ENCODE assay signal across 12 cellular contexts in the genomic region with DNA sequence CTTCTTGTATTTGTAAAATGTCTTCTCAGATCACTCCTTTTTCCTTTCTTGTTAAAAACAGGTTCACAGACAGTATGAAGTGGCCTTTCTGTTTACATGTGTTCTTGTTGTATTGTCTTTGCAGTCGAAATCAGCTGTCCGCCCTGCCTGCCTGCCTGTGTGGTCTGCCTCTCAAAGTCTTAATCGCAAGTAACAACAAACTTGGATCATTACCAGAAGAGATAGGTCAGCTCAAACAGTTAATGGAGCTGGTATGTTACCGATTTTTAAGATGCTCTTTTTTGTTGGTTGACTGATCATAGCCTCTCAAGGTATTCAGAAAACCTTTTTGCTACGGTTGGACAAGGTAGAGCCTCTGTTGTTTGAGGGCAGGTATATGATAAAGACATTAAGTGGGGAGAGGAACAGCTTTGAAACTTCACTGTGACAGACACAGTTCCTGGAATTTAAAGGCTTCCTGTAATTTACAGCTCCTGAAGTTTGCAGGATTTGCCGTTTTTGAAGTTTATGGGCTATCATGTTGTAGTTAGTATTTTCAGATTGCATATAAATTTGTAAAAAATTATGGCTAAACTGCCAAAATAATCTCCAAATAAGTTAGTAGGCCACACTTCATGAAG.
DNase-seq lines count a peak whose midpoint lies in the region; ATAC-seq and TF ChIP-seq lines count a peak whose summit lies in the region.
"Had no signal": no experiment of that assay in that cellular context is flagged by ENCODE, and none has a peak within 500 bp of the region (broad histone marks: within the 10 kb centered on the region; RNA-seq: fewer than 3 reads in every experiment).

No MANE protein-coding gene starts in this region.

- H3K9me2 ChIP-seq in OCI-LY1 (ENCODE audit: low read depth, low read length) = no peaks in the 10 kb centered on the region

- H3F3A ChIP-seq in OCI-LY1 (ENCODE audit: insufficient read depth, low read length) = no peaks in the 10 kb centered on the region

- peak overlapping the region; percentile 65 for H3K27ac Mint-ChIP-seq in stimulated activated memory B cell treated with anti-CD40 and anti-IgM and Interleukin-4, amounts not matched to agents 10 μg/mL and 1 μg/mL and 100 μg/mL, for 72 hours
- H3K27ac Mint-ChIP-seq: mesothelial cell of epicardium had no signal

- no peak for DNase-seq in activated T-cell treated with anti-CD3 and anti-CD28 coated beads, Interleukin-2, amount 50 U/mL, for 4 hours
- DNase-seq in activated T-cell treated with anti-CD3 and anti-CD28 coated beads for 4 hours (no peak), cerebellar cortex (ENCODE audit: low spot score) (peak; percentile 46), ascending aorta (ENCODE audit: low spot score in 2 of 2) (no peak), AG20443 (ENCODE audit: low spot score) (no peak), NCI-H524 treated with DMSO at 0.1 percent for 48 hours (lab: John Stamatoyannopoulos, UW) (no peak)
- DNase-seq: MM.1S, NCI-H2171 treated with DMSO at 0.1 percent for 48 hours had no signal

- no peak overlapping the region for H3K4me2 ChIP-seq in OCI-LY1 (ENCODE audit: low read length)

- H3K4me1 ChIP-seq in OCI-LY1 (ENCODE audit: insufficient read depth, low read length, severe bottlenecking) = peaks cover 39% of the 10 kb centered on the region
- H3K4me1 ChIP-seq in ascending aorta = peaks cover 8 to 42% of the 10 kb centered on the region in 2 donors

- no peaks in the 10 kb centered on the region for H3K27me3 Mint-ChIP-seq in activated T-cell treated with anti-CD3 and anti-CD28 coated beads, Interleukin-2, amount 50 U/mL, for 4 hours (ENCODE audit: low read depth)
- no peaks in the 10 kb centered on the region for H3K27me3 Mint-ChIP-seq in stimulated activated memory B cell treated with anti-CD40 and anti-IgM and Interleukin-4, amounts not matched to agents 10 μg/mL and 1 μg/mL and 100 μg/mL, for 72 hours

- no peaks in the 10 kb centered on the region for H3K36me3 ChIP-seq in OCI-LY1 (ENCODE audit: insufficient read depth, low read length)
- H3K36me3 ChIP-seq in ascending aorta = no peaks in the 10 kb centered on the region
- H3K36me3 ChIP-seq: uterus had no signal

- H3K9me3 ChIP-seq in OCI-LY1 (ENCODE audit: low read length) = no peaks in the 10 kb centered on the region
- no peaks in the 10 kb centered on the region for H3K9me3 ChIP-seq in ascending aorta
- H3K9me3 ChIP-seq: uterus had no signal

- H2AFZ ChIP-seq in OCI-LY1 (ENCODE audit: low read length) = no peak overlapping the region

- H3K4me1 Mint-ChIP-seq in activated T-cell treated with anti-CD3 and anti-CD28 coated beads, Interleukin-2, amount 50 U/mL, for 4 hours (ENCODE audit: low read depth) = peaks cover 43% of the 10 kb centered on the region
- peaks cover 38% of the 10 kb centered on the region for H3K4me1 Mint-ChIP-seq in stimulated activated memory B cell treated with anti-CD40 and anti-IgM and Interleukin-4, amounts not matched to agents 10 μg/mL and 1 μg/mL and 100 μg/mL, for 72 hours

- H3K36me3 Mint-ChIP-seq in activated T-cell treated with anti-CD3 and anti-CD28 coated beads, Interleukin-2, amount 50 U/mL, for 4 hours (ENCODE audit: insufficient read depth) = peaks cover 19% of the 10 kb centered on the region
- H3K36me3 Mint-ChIP-seq in stimulated activated memory B cell treated with anti-CD40 and anti-IgM and Interleukin-4, amounts not matched to agents 10 μg/mL and 1 μg/mL and 100 μg/mL, for 72 hours = peaks cover 18% of the 10 kb centered on the region

- no peaks in the 10 kb centered on the region for H4K20me1 ChIP-seq in OCI-LY1 (ENCODE audit: insufficient read depth, low read length)

- no peaks in the 10 kb centered on the region for H3K27me3 ChIP-seq in OCI-LY1 (ENCODE audit: insufficient read depth, low read length)
- H3K27me3 ChIP-seq in ascending aorta = no peaks in the 10 kb centered on the region
- H3K27me3 ChIP-seq: uterus had no signal

- no peak for ATAC-seq in activated T-cell treated with anti-CD3 and anti-CD28 coated beads, Interleukin-2, amount 50 U/mL, for 4 hours
- ATAC-seq in stimulated activated memory B cell treated with anti-CD40 and anti-IgM and Interleukin-4, amounts not matched to agents 10 μg/mL and 1 μg/mL and 100 μg/mL, for 72 hours = no peak

- no peaks in the 10 kb centered on the region for H3K79me2 ChIP-seq in OCI-LY1 (ENCODE audit: insufficient read depth, low read length)

- intact Hi-C loops in ascending aorta (cut with DNase I) = no loop called here

- H3K4me3 Mint-ChIP-seq in activated T-cell treated with anti-CD3 and anti-CD28 coated beads, Interleukin-2, amount 50 U/mL, for 4 hours = peak overlapping the region; percentile 31
- peak overlapping the region; percentile 36 for H3K4me3 Mint-ChIP-seq in stimulated activated memory B cell treated with anti-CD40 and anti-IgM and Interleukin-4, amounts not matched to agents 10 μg/mL and 1 μg/mL and 100 μg/mL, for 72 hours
- H3K4me3 Mint-ChIP-seq: mesothelial cell of epicardium had no signal

- TF ChIP-seq CTCF in OCI-LY1 (IDR thresholded peaks at IDR 0.05; ENCODE audit: low read length) (no peak), ascending aorta (IDR thresholded peaks at IDR 0.05) (no peak)

- H3K27ac ChIP-seq in OCI-LY1 (ENCODE audit: low read depth, low read length, poor library complexity, severe bottlenecking) (peak overlapping the region; percentile 65), ascending aorta (peak overlapping the region in 1 of 2 donors; percentile 51)

- H3K4me3 ChIP-seq in OCI-LY1 (ENCODE audit: low read depth, low read length, poor library complexity, severe bottlenecking) (no peak overlapping the region), ascending aorta (no peak overlapping the region)
- H3K4me3 ChIP-seq: uterus had no signal

- H3K9ac ChIP-seq in OCI-LY1 (ENCODE audit: low read length) = no peak overlapping the region

- no peaks in the 10 kb centered on the region for H3K9me3 Mint-ChIP-seq in activated T-cell treated with anti-CD3 and anti-CD28 coated beads, Interleukin-2, amount 50 U/mL, for 4 hours
- H3K9me3 Mint-ChIP-seq in stimulated activated memory B cell treated with anti-CD40 and anti-IgM and Interleukin-4, amounts not matched to agents 10 μg/mL and 1 μg/mL and 100 μg/mL, for 72 hours = no peaks in the 10 kb centered on the region
- H3K9me3 Mint-ChIP-seq: mesothelial cell of epicardium had no signal
